Comparison of ENCODE assay signal across 8 cellular contexts in genomic region chr1:164772635-164773034, GRCh38.
DNase-seq lines count a peak whose midpoint lies in the region; ATAC-seq and TF ChIP-seq lines count a peak whose summit lies in the region.

No MANE protein-coding gene starts in this region.

- H3K9me3 ChIP-seq in AG04450 (ENCODE audit: control insufficient read depth, insufficient read depth, low read length) (no peaks in the 10 kb centered on the region), upper lobe of left lung (no peaks in the 10 kb centered on the region)

- POLR2A ChIA-PET in AG04450 (lab: Yijun Ruan, JAX) = no interaction called here

- no peak overlapping the region for H3K4me3 ChIP-seq in AG04450 (ENCODE audit: low read depth, low read length)
- no peak overlapping the region for H3K4me3 ChIP-seq in upper lobe of left lung

- ATAC-seq in GM19025 (IDR thresholded peaks at IDR 0.05; ENCODE audit: low read depth, unreplicated experiment) (peak; percentile 89), HG03575 (IDR thresholded peaks at IDR 0.05; ENCODE audit: extremely low read depth, insufficient number of reproducible peaks, low FRiP score, unreplicated experiment) (peak; percentile 88), upper lobe of left lung (ENCODE audit: low FRiP score in 2 of 2) (peak; percentile 89 to 93), GM18861 (IDR thresholded peaks at IDR 0.05; ENCODE audit: unreplicated experiment) (no peak)

- peaks cover 26 to 43% (median 34%) of the 10 kb centered on the region in 4 donors for H3K4me1 ChIP-seq in upper lobe of left lung

- 58 to 71% (median 71%) methylated on average over 4 of the region's 4 CpGs for WGBS in adipose tissue, 3 donors
- WGBS in upper lobe of left lung, 2 donors = 66 to 79% methylated on average over 3 to 4 of the region's 4 CpGs

- H3K27ac ChIP-seq in AG04450 (ENCODE audit: low read depth, low read length) (peak overlapping the region; percentile 69), adipose tissue (ENCODE audit: low read depth, low read length) (peak overlapping the region; percentile 24), upper lobe of left lung (peak overlapping the region; percentile 38 to 76 (median 64))

- no peaks in the 10 kb centered on the region for H3K36me3 ChIP-seq in upper lobe of left lung

- TF ChIP-seq EP300 in upper lobe of left lung (IDR thresholded peaks at IDR 0.05) = peak in 1 of 4 donors; percentile 64

- CTCF ChIA-PET in AG04450 (lab: Charles Lee) = interaction anchor here (0.8 to 8.1 kb wide), 3 partner anchors 12 to 20 kb away, joined by 3 to 50 read pairs (median 3); no protein-coding TSS in a partner anchor

- no peaks in the 10 kb centered on the region for H3K27me3 ChIP-seq in AG04450 (ENCODE audit: control insufficient read depth, insufficient read depth, low read length)
- no peaks in the 10 kb centered on the region for H3K27me3 ChIP-seq in upper lobe of left lung

- DNase-seq in AG04450 (ENCODE audit: low read depth, low spot score) (peak; percentile 74), kidney tubule cell (ENCODE audit: low spot score) (peak; percentile 95), upper lobe of left lung (peak in 1 of 2 donors; percentile 90), occipital lobe (lab: John Stamatoyannopoulos, UW) (no peak)

- TF ChIP-seq CTCF in AG04450 (IDR thresholded peaks at IDR 0.05; ENCODE audit: low read depth, low read length) (no peak), upper lobe of left lung (IDR thresholded peaks at IDR 0.05) (no peak)

- no peak for TF ChIP-seq POLR2A in upper lobe of left lung (IDR thresholded peaks at IDR 0.05)
